ENCODE assay signal across 1 cellular context in the genomic region with DNA sequence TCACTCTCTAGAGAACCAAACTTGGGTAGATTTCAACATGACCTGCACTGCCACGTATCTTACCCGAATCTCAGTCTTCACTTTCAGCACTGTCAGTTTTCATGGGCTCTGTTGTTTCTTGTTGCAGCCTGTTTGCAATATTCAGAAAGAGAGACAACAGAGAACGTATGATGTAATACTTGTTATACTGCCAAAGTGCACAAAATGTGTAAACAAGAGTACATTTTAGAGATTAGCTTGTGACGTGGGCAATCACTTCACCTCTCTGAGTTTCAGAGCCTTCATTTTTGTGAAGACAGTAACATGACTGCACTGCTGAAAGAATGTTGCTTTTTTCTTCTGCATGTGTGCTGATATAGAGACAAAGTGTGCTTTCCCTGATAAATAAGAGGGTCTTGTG. TPM values are rescaled to one million over a fixed set of nuclear protein-coding genes. Genes with fewer than 3 reads are reported as not detected.
"Had no signal": no experiment of that assay in that cellular context is flagged by ENCODE, and none has a peak within 500 bp of the region (broad histone marks: within the 10 kb centered on the region; RNA-seq: fewer than 3 reads in every experiment).

No MANE protein-coding gene starts in this region.

RNA-seq across cellular contexts. Expression of gene TPPP, which starts 23.6 kb away (rescaled TPM):
- total RNA-seq: SJSA1 had no signal
